Comparison of ENCODE assay signal across 37 cellular contexts in genomic region chr1:12627308-12627707, GRCh38. TPM values are rescaled to one million over a fixed set of nuclear protein-coding genes. Genes with fewer than 3 reads are reported as not detected.
"Had no signal": no experiment of that assay in that cellular context is flagged by ENCODE, and none has a peak within 500 bp of the region (broad histone marks: within the 10 kb centered on the region; RNA-seq: fewer than 3 reads in every experiment).

No MANE protein-coding gene starts in this region.

- DNase-seq: activated CD4-positive, alpha-beta T cell treated with anti-CD3 and anti-CD28 coated beads, Interleukin-2, amount 10 ng/mL, durations not matched to agents 7 days and 5 days; activated CD4-positive, CD25-positive, alpha-beta regulatory T cell treated with anti-CD3 and anti-CD28 coated beads, Interleukin-2, amount 50 U/mL, for 72 hours; activated CD8-positive, alpha-beta memory T cell treated with anti-CD3 and anti-CD28 coated beads, Interleukin-2, amount 10 ng/mL, durations not matched to agents 7 days and 5 days; activated CD8-positive, alpha-beta T cell treated with anti-CD3 and anti-CD28 coated beads, Interleukin-2, amount 10 ng/mL, durations not matched to agents 7 days and 5 days; activated effector memory CD4-positive, alpha-beta T cell treated with Interleukin-2 at 50 U/mL for 16 hours; activated naive CD4-positive, alpha-beta T cell treated with anti-CD3 and anti-CD28 coated beads for 36 hours; activated naive CD8-positive, alpha-beta T cell treated with anti-CD3 and anti-CD28 coated beads for 36 hours; activated T-cell treated with anti-CD3 and anti-CD28 coated beads for 4 hours; adrenal gland; body of pancreas; cortex of kidney; islet precursor cell; left ventricle myocardium inferior; mesendoderm; mucosa of descending colon; ovary; stimulated activated CD4-positive, alpha-beta T cell treated with anti-CD3 and anti-CD28 coated beads, Interleukin-15, amount 100 ng/mL, for 24 hours; stimulated activated CD4-positive, alpha-beta T cell treated with anti-CD3 and anti-CD28 coated beads, Interleukin-2, amount 100 ng/mL, for 24 hours; stimulated activated naive B cell treated with anti-CD40 and anti-IgM and Interleukin-4, amounts not matched to agents 10 μg/mL and 1 μg/mL and 100 μg/mL, for 72 hours; stomach; thyroid gland; upper lobe of left lung had no signal

- H3K27me3 ChIP-seq: adrenal gland, body of pancreas, cardiac muscle cell, hepatocyte, ovary, right atrium auricular region, stomach, thyroid gland, upper lobe of left lung, vagina had no signal

- H3K27me3 Mint-ChIP-seq: activated naive CD8-positive, alpha-beta T cell treated with anti-CD3 and anti-CD28 coated beads for 36 hours had no signal

- H3K27ac Mint-ChIP-seq: activated CD4-positive, alpha-beta T cell treated with anti-CD3 and anti-CD28 coated beads, Interleukin-2, amount 10 ng/mL, durations not matched to agents 7 days and 5 days; activated CD8-positive, alpha-beta memory T cell treated with anti-CD3 and anti-CD28 coated beads, Interleukin-2, amount 10 ng/mL, durations not matched to agents 7 days and 5 days; activated CD8-positive, alpha-beta T cell treated with anti-CD3 and anti-CD28 coated beads, Interleukin-2, amount 10 ng/mL, durations not matched to agents 7 days and 5 days; activated naive CD4-positive, alpha-beta T cell treated with anti-CD3 and anti-CD28 coated beads for 36 hours; activated naive CD8-positive, alpha-beta T cell treated with anti-CD3 and anti-CD28 coated beads for 36 hours; natural killer cell treated with Interleukin-12 subunit alpha and Interleukin-12 subunit beta and Interleukin-15 and Interleukin-18, amount 100 ng/mL, for 72 hours; stimulated activated naive B cell treated with anti-CD40 and anti-IgM and Interleukin-4, amounts not matched to agents 10 μg/mL and 1 μg/mL and 100 μg/mL, for 72 hours had no signal

- H2AFZ ChIP-seq: hepatocyte had no signal

- H3K79me2 ChIP-seq: hepatocyte had no signal

- H3K36me3 Mint-ChIP-seq: activated CD8-positive, alpha-beta memory T cell treated with anti-CD3 and anti-CD28 coated beads, Interleukin-2, amount 10 ng/mL, durations not matched to agents 7 days and 5 days; natural killer cell treated with Interleukin-12 subunit alpha and Interleukin-12 subunit beta and Interleukin-15 and Interleukin-18, amount 100 ng/mL, for 72 hours had no signal

- H3K4me1 ChIP-seq: adrenal gland had no signal

- H3K9me3 Mint-ChIP-seq: activated CD4-positive, alpha-beta T cell treated with anti-CD3 and anti-CD28 coated beads, Interleukin-2, amount 10 ng/mL, durations not matched to agents 7 days and 5 days; activated naive CD4-positive, alpha-beta T cell treated with anti-CD3 and anti-CD28 coated beads for 36 hours; activated naive CD8-positive, alpha-beta T cell treated with anti-CD3 and anti-CD28 coated beads for 36 hours; natural killer cell treated with Interleukin-12 subunit alpha and Interleukin-12 subunit beta and Interleukin-15 and Interleukin-18, amount 100 ng/mL, for 72 hours; stimulated activated naive B cell treated with anti-CD40 and anti-IgM and Interleukin-4, amounts not matched to agents 10 μg/mL and 1 μg/mL and 100 μg/mL, for 72 hours had no signal

- H3K9me3 ChIP-seq: adrenal gland, body of pancreas, gastroesophageal sphincter, left ventricle myocardium inferior, mucosa of descending colon, ovary, psoas muscle, right atrium auricular region, stomach, thyroid gland, upper lobe of left lung, vagina had no signal

- ATAC-seq: activated CD8-positive, alpha-beta memory T cell treated with anti-CD3 and anti-CD28 coated beads, Interleukin-2, amount 10 ng/mL, durations not matched to agents 7 days and 5 days; activated CD8-positive, alpha-beta T cell treated with anti-CD3 and anti-CD28 coated beads, Interleukin-2, amount 10 ng/mL, durations not matched to agents 7 days and 5 days; body of pancreas; gastroesophageal sphincter; mucosa of descending colon; natural killer cell treated with Interleukin-12 subunit alpha and Interleukin-12 subunit beta and Interleukin-15 and Interleukin-18, amount 100 ng/mL, for 72 hours; psoas muscle; stimulated activated naive B cell treated with anti-CD40 and anti-IgM and Interleukin-4, amounts not matched to agents 10 μg/mL and 1 μg/mL and 100 μg/mL, for 72 hours had no signal

- H3K4me1 Mint-ChIP-seq: stimulated activated naive B cell treated with anti-CD40 and anti-IgM and Interleukin-4, amounts not matched to agents 10 μg/mL and 1 μg/mL and 100 μg/mL, for 72 hours had no signal

- H3K4me3 Mint-ChIP-seq: activated CD4-positive, alpha-beta T cell treated with anti-CD3 and anti-CD28 coated beads, Interleukin-2, amount 10 ng/mL, durations not matched to agents 7 days and 5 days; activated CD8-positive, alpha-beta memory T cell treated with anti-CD3 and anti-CD28 coated beads, Interleukin-2, amount 10 ng/mL, durations not matched to agents 7 days and 5 days; activated CD8-positive, alpha-beta T cell treated with anti-CD3 and anti-CD28 coated beads, Interleukin-2, amount 10 ng/mL, durations not matched to agents 7 days and 5 days; activated naive CD4-positive, alpha-beta T cell treated with anti-CD3 and anti-CD28 coated beads for 36 hours; activated naive CD8-positive, alpha-beta T cell treated with anti-CD3 and anti-CD28 coated beads for 36 hours; natural killer cell treated with Interleukin-12 subunit alpha and Interleukin-12 subunit beta and Interleukin-15 and Interleukin-18, amount 100 ng/mL, for 72 hours; stimulated activated naive B cell treated with anti-CD40 and anti-IgM and Interleukin-4, amounts not matched to agents 10 μg/mL and 1 μg/mL and 100 μg/mL, for 72 hours had no signal

- H3K27ac ChIP-seq: adrenal gland, body of pancreas, cardiac muscle cell, gastroesophageal sphincter, hepatocyte, left ventricle myocardium inferior, ovary, psoas muscle, right atrium auricular region, stomach, thyroid gland, upper lobe of left lung, vagina had no signal

- H3K4me2 ChIP-seq: hepatocyte had no signal

RNA-seq across cellular contexts. Expression of gene DHRS3, which starts 9.3 kb away (rescaled TPM):
- total RNA-seq: myocyte had no signal

RNA-seq across cellular contexts. Expression of gene AADACL4, which starts 16.6 kb away (rescaled TPM):
- total RNA-seq: activated CD4-positive, alpha-beta T cell treated with anti-CD3 and anti-CD28 coated beads, Interleukin-2, amount 10 ng/mL, durations not matched to agents 7 days and 5 days; activated CD8-positive, alpha-beta memory T cell treated with anti-CD3 and anti-CD28 coated beads, Interleukin-2, amount 10 ng/mL, durations not matched to agents 7 days and 5 days; activated CD8-positive, alpha-beta T cell treated with anti-CD3 and anti-CD28 coated beads, Interleukin-2, amount 10 ng/mL, durations not matched to agents 7 days and 5 days; activated naive CD4-positive, alpha-beta T cell treated with anti-CD3 and anti-CD28 coated beads for 36 hours; activated naive CD8-positive, alpha-beta T cell treated with anti-CD3 and anti-CD28 coated beads for 36 hours; adrenal gland; aorta; body of pancreas; cardiac muscle cell; cerebellum; endothelial cell of umbilical vein; fibroblast of lung; gastroesophageal sphincter; left ventricle myocardium inferior; lung; mucosa of descending colon; myocyte; natural killer cell treated with Interleukin-12 subunit alpha and Interleukin-12 subunit beta and Interleukin-15 and Interleukin-18, amount 100 ng/mL, for 72 hours; ovary; psoas muscle; right atrium auricular region; stomach; T-helper 1 cell treated with Interleukin-12 subunit alpha and Interleukin-12 subunit beta and Interleukin-4 antibody, amounts not matched to agents 30 ng/mL and 1 ng/mL, for 36 hours; thyroid gland; upper lobe of left lung; vagina had no signal
- polyA plus RNA-seq: aorta, cardiac muscle cell, endothelial cell of umbilical vein, esophagus, fibroblast of lung, hepatocyte, lung, psoas muscle, stomach had no signal
